1 cellular context compared by ENCODE assay signal in genomic region chr20:31514154-31515071, GRCh38.
A peak's percentile ranks its signal among the peaks of the same experiment; 100 is the strongest.
TF ChIP-seq lines count a peak whose summit lies in the region.

HM13 (plus strand) TSS chr20:31514442; CDS start chr20:31514552, 110 bp downstream.

TF ChIP-seq in HepG2, 621 proteins besides CTCF, POLR2A, EP300 and RAD21 (continued from another document):
- TF ChIP-seq TFDP2 (CRISPR knock-in tag; IDR thresholded peaks at IDR 0.05) (peak; percentile 90), RFXAP (CRISPR knock-in tag; IDR thresholded peaks at IDR 0.05; ENCODE audit: borderline replicate concordance) (peak; percentile 94), ZNF782 (CRISPR knock-in tag; IDR thresholded peaks at IDR 0.05; ENCODE audit: borderline replicate concordance) (peak; percentile 96), PAX8 (CRISPR knock-in tag; IDR thresholded peaks at IDR 0.05; ENCODE audit: borderline replicate concordance) (0 out of 2 replicates have a peak, but pooled peaks have one; percentile 57)
